ENCODE assay signal across 1 cellular context in the genomic region with DNA sequence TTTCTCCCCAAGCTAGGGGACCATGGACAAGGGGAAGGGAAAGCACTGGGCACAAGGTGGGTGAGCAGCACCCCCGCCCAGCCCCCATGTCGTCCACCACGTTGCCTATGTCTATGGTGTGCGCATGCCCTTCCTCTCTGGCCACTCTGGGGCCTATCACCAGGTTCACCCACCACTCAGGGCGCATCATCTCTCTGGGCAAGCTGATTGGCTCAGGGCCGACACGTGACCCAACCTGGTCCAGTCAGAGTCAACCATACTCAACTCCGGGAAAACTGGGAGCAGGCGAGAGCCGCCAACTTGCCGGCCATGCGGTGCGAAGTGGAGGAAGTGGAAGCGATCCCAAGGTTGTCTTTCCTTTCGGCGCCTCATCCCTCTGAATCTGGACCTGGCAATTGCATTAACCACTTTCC.
TF ChIP-seq lines count a peak whose summit lies in the region.

No MANE protein-coding gene starts in this region.

TF ChIP-seq in GM23338, 12 proteins besides CTCF, POLR2A, EP300 and RAD21 (continued from another document):
- TF ChIP-seq, protein P1, sequence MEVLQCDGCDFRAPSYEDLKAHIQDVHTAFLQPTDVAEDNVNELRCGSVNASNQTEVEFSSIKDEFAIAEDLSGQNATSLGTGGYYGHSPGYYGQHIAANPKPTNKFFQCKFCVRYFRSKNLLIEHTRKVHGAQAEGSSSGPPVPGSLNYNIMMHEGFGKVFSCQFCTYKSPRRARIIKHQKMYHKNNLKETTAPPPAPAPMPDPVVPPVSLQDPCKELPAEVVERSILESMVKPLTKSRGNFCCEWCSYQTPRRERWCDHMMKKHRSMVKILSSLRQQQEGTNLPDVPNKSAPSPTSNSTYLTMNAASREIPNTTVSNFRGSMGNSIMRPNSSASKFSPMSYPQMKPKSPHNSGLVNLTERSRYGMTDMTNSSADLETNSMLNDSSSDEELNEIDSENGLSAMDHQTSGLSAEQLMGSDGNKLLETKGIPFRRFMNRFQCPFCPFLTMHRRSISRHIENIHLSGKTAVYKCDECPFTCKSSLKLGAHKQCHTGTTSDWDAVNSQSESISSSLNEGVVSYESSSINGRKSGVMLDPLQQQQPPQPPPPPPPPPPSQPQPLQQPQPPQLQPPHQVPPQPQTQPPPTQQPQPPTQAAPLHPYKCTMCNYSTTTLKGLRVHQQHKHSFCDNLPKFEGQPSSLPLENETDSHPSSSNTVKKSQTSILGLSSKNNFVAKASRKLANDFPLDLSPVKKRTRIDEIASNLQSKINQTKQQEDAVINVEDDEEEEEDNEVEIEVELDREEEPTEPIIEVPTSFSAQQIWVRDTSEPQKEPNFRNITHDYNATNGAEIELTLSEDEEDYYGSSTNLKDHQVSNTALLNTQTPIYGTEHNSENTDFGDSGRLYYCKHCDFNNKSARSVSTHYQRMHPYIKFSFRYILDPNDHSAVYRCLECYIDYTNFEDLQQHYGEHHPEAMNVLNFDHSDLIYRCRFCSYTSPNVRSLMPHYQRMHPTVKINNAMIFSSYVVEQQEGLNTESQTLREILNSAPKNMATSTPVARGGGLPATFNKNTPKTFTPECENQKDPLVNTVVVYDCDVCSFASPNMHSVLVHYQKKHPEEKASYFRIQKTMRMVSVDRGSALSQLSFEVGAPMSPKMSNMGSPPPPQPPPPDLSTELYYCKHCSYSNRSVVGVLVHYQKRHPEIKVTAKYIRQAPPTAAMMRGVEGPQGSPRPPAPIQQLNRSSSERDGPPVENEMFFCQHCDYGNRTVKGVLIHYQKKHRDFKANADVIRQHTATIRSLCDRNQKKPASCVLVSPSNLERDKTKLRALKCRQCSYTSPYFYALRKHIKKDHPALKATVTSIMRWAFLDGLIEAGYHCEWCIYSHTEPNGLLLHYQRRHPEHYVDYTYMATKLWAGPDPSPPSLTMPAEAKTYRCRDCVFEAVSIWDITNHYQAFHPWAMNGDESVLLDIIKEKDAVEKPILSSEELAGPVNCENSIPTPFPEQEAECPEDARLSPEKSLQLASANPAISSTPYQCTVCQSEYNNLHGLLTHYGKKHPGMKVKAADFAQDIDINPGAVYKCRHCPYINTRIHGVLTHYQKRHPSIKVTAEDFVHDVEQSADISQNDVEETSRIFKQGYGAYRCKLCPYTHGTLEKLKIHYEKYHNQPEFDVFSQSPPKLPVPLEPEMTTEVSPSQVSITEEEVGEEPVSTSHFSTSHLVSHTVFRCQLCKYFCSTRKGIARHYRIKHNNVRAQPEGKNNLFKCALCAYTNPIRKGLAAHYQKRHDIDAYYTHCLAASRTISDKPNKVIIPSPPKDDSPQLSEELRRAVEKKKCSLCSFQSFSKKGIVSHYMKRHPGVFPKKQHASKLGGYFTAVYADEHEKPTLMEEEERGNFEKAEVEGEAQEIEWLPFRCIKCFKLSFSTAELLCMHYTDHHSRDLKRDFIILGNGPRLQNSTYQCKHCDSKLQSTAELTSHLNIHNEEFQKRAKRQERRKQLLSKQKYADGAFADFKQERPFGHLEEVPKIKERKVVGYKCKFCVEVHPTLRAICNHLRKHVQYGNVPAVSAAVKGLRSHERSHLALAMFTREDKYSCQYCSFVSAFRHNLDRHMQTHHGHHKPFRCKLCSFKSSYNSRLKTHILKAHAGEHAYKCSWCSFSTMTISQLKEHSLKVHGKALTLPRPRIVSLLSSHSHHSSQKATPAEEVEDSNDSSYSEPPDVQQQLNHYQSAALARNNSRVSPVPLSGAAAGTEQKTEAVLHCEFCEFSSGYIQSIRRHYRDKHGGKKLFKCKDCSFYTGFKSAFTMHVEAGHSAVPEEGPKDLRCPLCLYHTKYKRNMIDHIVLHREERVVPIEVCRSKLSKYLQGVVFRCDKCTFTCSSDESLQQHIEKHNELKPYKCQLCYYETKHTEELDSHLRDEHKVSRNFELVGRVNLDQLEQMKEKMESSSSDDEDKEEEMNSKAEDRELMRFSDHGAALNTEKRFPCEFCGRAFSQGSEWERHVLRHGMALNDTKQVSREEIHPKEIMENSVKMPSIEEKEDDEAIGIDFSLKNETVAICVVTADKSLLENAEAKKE (CRISPR knock-in tag; IDR thresholded peaks at IDR 0.05), result no peak
- TF ChIP-seq NANOG (IDR thresholded peaks at IDR 0.05; ENCODE audit: borderline replicate concordance) (no peak), STAT1 (IDR thresholded peaks at IDR 0.05; ENCODE audit: unreplicated experiment) (no peak), ZNF114 (CRISPR knock-in tag; IDR thresholded peaks at IDR 0.05) (no peak), EZH2phosphoT487 (IDR thresholded peaks at IDR 0.05; ENCODE audit: unreplicated experiment) (no peak), POLR2AphosphoS5 (IDR thresholded peaks at IDR 0.05; ENCODE audit: low read depth) (no peak), ZNF331 (CRISPR knock-in tag; IDR thresholded peaks at IDR 0.05; ENCODE audit: low read depth) (no peak), CREB1 (CRISPR knock-in tag; IDR thresholded peaks at IDR 0.05; ENCODE audit: low read depth) (no peak)
- TF ChIP-seq, protein P2, sequence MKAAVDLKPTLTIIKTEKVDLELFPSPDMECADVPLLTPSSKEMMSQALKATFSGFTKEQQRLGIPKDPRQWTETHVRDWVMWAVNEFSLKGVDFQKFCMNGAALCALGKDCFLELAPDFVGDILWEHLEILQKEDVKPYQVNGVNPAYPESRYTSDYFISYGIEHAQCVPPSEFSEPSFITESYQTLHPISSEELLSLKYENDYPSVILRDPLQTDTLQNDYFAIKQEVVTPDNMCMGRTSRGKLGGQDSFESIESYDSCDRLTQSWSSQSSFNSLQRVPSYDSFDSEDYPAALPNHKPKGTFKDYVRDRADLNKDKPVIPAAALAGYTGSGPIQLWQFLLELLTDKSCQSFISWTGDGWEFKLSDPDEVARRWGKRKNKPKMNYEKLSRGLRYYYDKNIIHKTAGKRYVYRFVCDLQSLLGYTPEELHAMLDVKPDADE (IDR thresholded peaks at IDR 0.05), result no peak
- TF ChIP-seq, protein P3, sequence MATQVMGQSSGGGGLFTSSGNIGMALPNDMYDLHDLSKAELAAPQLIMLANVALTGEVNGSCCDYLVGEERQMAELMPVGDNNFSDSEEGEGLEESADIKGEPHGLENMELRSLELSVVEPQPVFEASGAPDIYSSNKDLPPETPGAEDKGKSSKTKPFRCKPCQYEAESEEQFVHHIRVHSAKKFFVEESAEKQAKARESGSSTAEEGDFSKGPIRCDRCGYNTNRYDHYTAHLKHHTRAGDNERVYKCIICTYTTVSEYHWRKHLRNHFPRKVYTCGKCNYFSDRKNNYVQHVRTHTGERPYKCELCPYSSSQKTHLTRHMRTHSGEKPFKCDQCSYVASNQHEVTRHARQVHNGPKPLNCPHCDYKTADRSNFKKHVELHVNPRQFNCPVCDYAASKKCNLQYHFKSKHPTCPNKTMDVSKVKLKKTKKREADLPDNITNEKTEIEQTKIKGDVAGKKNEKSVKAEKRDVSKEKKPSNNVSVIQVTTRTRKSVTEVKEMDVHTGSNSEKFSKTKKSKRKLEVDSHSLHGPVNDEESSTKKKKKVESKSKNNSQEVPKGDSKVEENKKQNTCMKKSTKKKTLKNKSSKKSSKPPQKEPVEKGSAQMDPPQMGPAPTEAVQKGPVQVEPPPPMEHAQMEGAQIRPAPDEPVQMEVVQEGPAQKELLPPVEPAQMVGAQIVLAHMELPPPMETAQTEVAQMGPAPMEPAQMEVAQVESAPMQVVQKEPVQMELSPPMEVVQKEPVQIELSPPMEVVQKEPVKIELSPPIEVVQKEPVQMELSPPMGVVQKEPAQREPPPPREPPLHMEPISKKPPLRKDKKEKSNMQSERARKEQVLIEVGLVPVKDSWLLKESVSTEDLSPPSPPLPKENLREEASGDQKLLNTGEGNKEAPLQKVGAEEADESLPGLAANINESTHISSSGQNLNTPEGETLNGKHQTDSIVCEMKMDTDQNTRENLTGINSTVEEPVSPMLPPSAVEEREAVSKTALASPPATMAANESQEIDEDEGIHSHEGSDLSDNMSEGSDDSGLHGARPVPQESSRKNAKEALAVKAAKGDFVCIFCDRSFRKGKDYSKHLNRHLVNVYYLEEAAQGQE (IDR thresholded peaks at IDR 0.05; ENCODE audit: unreplicated experiment), result no peak
